Comparison of ENCODE assay signal across 22 cellular contexts in the genomic region with DNA sequence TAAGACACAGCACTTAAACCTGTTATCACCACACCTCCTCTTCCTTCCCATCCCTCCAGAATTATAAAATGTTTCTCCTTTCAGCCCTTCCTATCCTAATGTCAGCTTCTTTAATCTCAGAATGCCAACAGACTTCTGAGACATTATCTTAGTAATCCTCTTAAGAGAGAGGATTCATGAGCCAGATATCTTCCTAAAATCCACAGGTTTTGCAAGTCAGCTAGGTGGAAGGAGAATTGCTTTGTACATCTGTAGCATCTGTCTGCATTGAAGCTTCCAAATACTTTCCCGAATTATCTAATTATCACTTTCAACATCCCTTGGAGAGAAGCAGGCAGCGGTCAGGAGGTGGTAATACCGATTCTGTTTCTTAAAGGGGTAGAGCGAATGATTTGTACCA.
DNase-seq lines count a peak whose midpoint lies in the region; TF ChIP-seq lines count a peak whose summit lies in the region.
"Had no signal": no experiment of that assay in that cellular context is flagged by ENCODE, and none has a peak within 500 bp of the region (broad histone marks: within the 10 kb centered on the region; RNA-seq: fewer than 3 reads in every experiment).

No MANE protein-coding gene starts in this region.

- H3K4me1 Mint-ChIP-seq in neural progenitor cell = peaks cover 26% of the 10 kb centered on the region
- H3K4me1 Mint-ChIP-seq in activated naive CD4-positive, alpha-beta T cell treated with anti-CD3 and anti-CD28 coated beads, Interleukin-2, amount 10 ng/mL, durations not matched to agents 7 days and 5 days = peaks cover 4% of the 10 kb centered on the region
- H3K4me1 Mint-ChIP-seq: CD14-positive monocyte; CD8-positive, alpha-beta memory T cell had no signal

- no peak for TF ChIP-seq CTCF in neural progenitor cell (IDR thresholded peaks at IDR 0.05)

- no peaks in the 10 kb centered on the region for H3K27me3 Mint-ChIP-seq in neural progenitor cell (ENCODE audit: insufficient read depth, low read depth)
- H3K27me3 Mint-ChIP-seq in activated naive CD4-positive, alpha-beta T cell treated with anti-CD3 and anti-CD28 coated beads, Interleukin-2, amount 10 ng/mL, durations not matched to agents 7 days and 5 days = no peaks in the 10 kb centered on the region
- H3K27me3 Mint-ChIP-seq: CD4-positive, alpha-beta T cell had no signal

- CTCF ChIA-PET in activated naive CD4-positive, alpha-beta T cell treated with anti-CD3 and anti-CD28 coated beads, Interleukin-2, amount 10 ng/mL, durations not matched to agents 7 days and 5 days (lab: Charles Lee) = no interaction called here

- H3K9ac ChIP-seq in neural progenitor cell = no peak overlapping the region
- H3K9ac ChIP-seq: BLaER1 treated with 17β-estradiol and CSF1 and Interleukin-3, amounts not matched to agents 10 nM and 100 nM; GM23248 had no signal

- no peak overlapping the region for H3K4me3 Mint-ChIP-seq in neural progenitor cell
- no peak overlapping the region for H3K4me3 Mint-ChIP-seq in activated naive CD4-positive, alpha-beta T cell treated with anti-CD3 and anti-CD28 coated beads, Interleukin-2, amount 10 ng/mL, durations not matched to agents 7 days and 5 days
- H3K4me3 Mint-ChIP-seq: CD14-positive monocyte; CD4-positive, alpha-beta T cell; CD8-positive, alpha-beta memory T cell had no signal

- H3K4me3 ChIP-seq in neural progenitor cell = no peak overlapping the region
- H3K4me3 ChIP-seq: A549; BLaER1 treated with 17β-estradiol and CSF1 and Interleukin-3, amounts not matched to agents 10 nM and 100 nM; GM23248 had no signal

- H3K4me1 ChIP-seq in neural progenitor cell = peaks cover 11% of the 10 kb centered on the region
- H3K4me1 ChIP-seq: BLaER1 treated with 17β-estradiol and CSF1 and Interleukin-3, amounts not matched to agents 10 nM and 100 nM had no signal

- H3K27ac ChIP-seq in neural progenitor cell = no peak overlapping the region
- H3K27ac ChIP-seq: A549; BLaER1 treated with 17β-estradiol and CSF1 and Interleukin-3, amounts not matched to agents 10 nM and 100 nM; GM23248 had no signal

- no peak overlapping the region for H3K27ac Mint-ChIP-seq in neural progenitor cell
- no peak overlapping the region for H3K27ac Mint-ChIP-seq in activated naive CD4-positive, alpha-beta T cell treated with anti-CD3 and anti-CD28 coated beads, Interleukin-2, amount 10 ng/mL, durations not matched to agents 7 days and 5 days
- H3K27ac Mint-ChIP-seq: CD14-positive monocyte; CD4-positive, alpha-beta T cell; CD8-positive, alpha-beta memory T cell had no signal

- H3K9me3 ChIP-seq in neural progenitor cell (ENCODE audit: low read depth) = no peaks in the 10 kb centered on the region
- H3K9me3 ChIP-seq: A549, BE2C had no signal

- H3K36me3 ChIP-seq in neural progenitor cell = no peaks in the 10 kb centered on the region
- H3K36me3 ChIP-seq: BE2C; BLaER1 treated with 17β-estradiol and CSF1 and Interleukin-3, amounts not matched to agents 10 nM and 100 nM had no signal

- no peak overlapping the region for H3K4me2 ChIP-seq in neural progenitor cell
- H3K4me2 ChIP-seq: A549; BLaER1 treated with 17β-estradiol and CSF1 and Interleukin-3, amounts not matched to agents 10 nM and 100 nM had no signal

- no peaks in the 10 kb centered on the region for H3K27me3 ChIP-seq in neural progenitor cell
- H3K27me3 ChIP-seq: BE2C; BLaER1 treated with 17β-estradiol and CSF1 and Interleukin-3, amounts not matched to agents 10 nM and 100 nM had no signal

- H3K79me2 ChIP-seq in neural progenitor cell (ENCODE audit: low read depth) = no peaks in the 10 kb centered on the region

- no peaks in the 10 kb centered on the region for H3K9me3 Mint-ChIP-seq in neural progenitor cell
- no peaks in the 10 kb centered on the region for H3K9me3 Mint-ChIP-seq in activated naive CD4-positive, alpha-beta T cell treated with anti-CD3 and anti-CD28 coated beads, Interleukin-2, amount 10 ng/mL, durations not matched to agents 7 days and 5 days
- H3K9me3 Mint-ChIP-seq: CD4-positive, alpha-beta T cell; CD8-positive, alpha-beta memory T cell had no signal

- no peaks in the 10 kb centered on the region for H3F3A ChIP-seq in neural progenitor cell (ENCODE audit: low read depth)

- H2AFZ ChIP-seq in neural progenitor cell (replicated peaks) = no peak overlapping the region
- H2AFZ ChIP-seq: GM23248 had no signal

- peak; percentile 6 for DNase-seq in NCI-H2227 treated with DMSO at 0.1 percent for 48 hours (lab: John Stamatoyannopoulos, UW)
- DNase-seq in NCI-H2227 (lab: John Stamatoyannopoulos, UW; ENCODE audit: unreplicated experiment) = no peak
- DNase-seq in NCI-H524 treated with DMSO at 0.1 percent for 48 hours (lab: John Stamatoyannopoulos, UW) = peak; percentile 58
- DNase-seq in NCI-H82 treated with DMSO at 0.1 percent for 48 hours (lab: John Stamatoyannopoulos, UW; ENCODE audit: unreplicated experiment) = peak; percentile 90
- DNase-seq in neural progenitor cell (ENCODE audit: low spot score) = peak; percentile 11
- DNase-seq in NK-92 treated with Interleukin-12 subunit alpha and Interleukin-12 subunit beta, amount 100 ng/mL, for 24 hours (lab: John Stamatoyannopoulos, UW) = no peak
- no peak for DNase-seq in NOMO-1 (lab: John Stamatoyannopoulos, UW; ENCODE audit: unreplicated experiment in 2 of 2)
- DNase-seq in activated naive CD4-positive, alpha-beta T cell treated with anti-CD3 and anti-CD28 coated beads, Interleukin-2, amount 10 ng/mL, durations not matched to agents 7 days and 5 days = no peak
- DNase-seq: 8988T; ACHN; AML-193; BE2C; CD4-positive, alpha-beta T cell; CD8-positive, alpha-beta memory T cell; DMS153; DND-41; GM23248; H7; HCEC 1CT had no signal

- no peaks in the 10 kb centered on the region for H3K36me3 Mint-ChIP-seq in neural progenitor cell
- no peaks in the 10 kb centered on the region for H3K36me3 Mint-ChIP-seq in activated naive CD4-positive, alpha-beta T cell treated with anti-CD3 and anti-CD28 coated beads, Interleukin-2, amount 10 ng/mL, durations not matched to agents 7 days and 5 days
- H3K36me3 Mint-ChIP-seq: CD14-positive monocyte; CD8-positive, alpha-beta memory T cell had no signal

- no peaks in the 10 kb centered on the region for H4K20me1 ChIP-seq in neural progenitor cell (ENCODE audit: low read depth)
- H4K20me1 ChIP-seq: BLaER1 treated with 17β-estradiol and CSF1 and Interleukin-3, amounts not matched to agents 10 nM and 100 nM had no signal

Comparison
In these comparisons a context has a peak if more than half of its experiments do, and no peak if none do; other contexts are left out.
1. DNase-seq: peak in NCI-H2227 treated with DMSO at 0.1 percent for 48 hours (single experiment), NCI-H524 treated with DMSO at 0.1 percent for 48 hours (single experiment), NCI-H82 treated with DMSO at 0.1 percent for 48 hours (single experiment) and neural progenitor cell (single experiment); none in NCI-H2227 (single experiment), NK-92 treated with Interleukin-12 subunit alpha and Interleukin-12 subunit beta, amount 100 ng/mL, for 24 hours (single experiment), NOMO-1 (0 of 2) and activated naive CD4-positive, alpha-beta T cell treated with anti-CD3 and anti-CD28 coated beads, Interleukin-2, amount 10 ng/mL, durations not matched to agents 7 days and 5 days (single experiment).